In genomic region chr16:84423416-84423837, GRCh38 we compare ENCODE assay signal across 1 cellular context.
A peak's percentile ranks its signal among the peaks of the same experiment; 100 is the strongest.
TF ChIP-seq lines count a peak whose summit lies in the region.

No MANE protein-coding gene starts in this region.

TF ChIP-seq in K562, 482 proteins besides CTCF, POLR2A, EP300 and RAD21 (continued from another document and continues in another):
- TF ChIP-seq ZBTB12 (CRISPR knock-in tag; IDR thresholded peaks at IDR 0.05) (peak; percentile 48), ASH1L (IDR thresholded peaks at IDR 0.05; ENCODE audit: borderline replicate concordance, low read depth, partially characterized antibody) (peak; percentile 74), FOXK1 (CRISPR knock-in tag; IDR thresholded peaks at IDR 0.05; ENCODE audit: borderline replicate concordance) (0 out of 2 replicates have a peak, but pooled peaks have one; percentile 55), NFYB (IDR thresholded peaks at IDR 0.05; ENCODE audit: extremely low read depth, insufficient read length) (peak; percentile 33), CBX5 (IDR thresholded peaks at IDR 0.05; ENCODE audit: borderline replicate concordance, low read depth) (peak; percentile 38; the same call in 1 of the 2 replicates), ZNF445 (CRISPR knock-in tag; IDR thresholded peaks at IDR 0.05; ENCODE audit: low read depth) (0 out of 2 replicates have a peak, but pooled peaks have one; percentile 31), GABPB1 (CRISPR knock-in tag; IDR thresholded peaks at IDR 0.05) (peak; percentile 83), LCOR (CRISPR knock-in tag; IDR thresholded peaks at IDR 0.05) (peak; percentile 54; the same call in 1 of the 2 replicates), ZNF583 (CRISPR knock-in tag; IDR thresholded peaks at IDR 0.05) (peak; percentile 89; the same call in 1 of the 2 replicates), ATF3 (IDR thresholded peaks at IDR 0.05) (0 out of 2 replicates have a peak, but pooled peaks have one; percentile 16), ATF3 (CRISPR knock-in tag; conservative IDR thresholded peaks at IDR 0.05) (no peak), THRAP3 (IDR thresholded peaks at IDR 0.05; ENCODE audit: borderline replicate concordance) (no peak), FOS (IDR thresholded peaks at IDR 0.05; ENCODE audit: extremely low read depth, insufficient read length) (peak; percentile 52), ZBTB17 (CRISPR knock-in tag; IDR thresholded peaks at IDR 0.05) (peak; percentile 42; the same call in 1 of the 2 replicates), ATF1 (CRISPR knock-in tag; IDR thresholded peaks at IDR 0.05) (no peak), ATF1 (tag; IDR thresholded peaks at IDR 0.05) (peak; percentile 70), HIVEP1 (CRISPR knock-in tag; IDR thresholded peaks at IDR 0.05) (peak; percentile 69; the same call in 1 of the 2 replicates), YY1 (IDR thresholded peaks at IDR 0.05; ENCODE audit: borderline replicate concordance in 1 of 3, control insufficient read depth in 1 of 3, extremely low read depth in 1 of 3, insufficient read depth in 3 of 3, insufficient read length in 1 of 3, insufficient replicate concordance in 2 of 3, low read depth in 1 of 3, low read length in 2 of 3) (peak; percentile 51 to 95 (median 75)), SIX5 (IDR thresholded peaks at IDR 0.05; ENCODE audit: borderline replicate concordance in 1 of 2, insufficient read depth in 1 of 2, low read depth in 1 of 2, low read length in 2 of 2) (peak; percentile 79; a peak in 3 of 4 replicates), BACH1 (tag; IDR thresholded peaks at IDR 0.05) (peak; percentile 73), ZNF449 (CRISPR knock-in tag; IDR thresholded peaks at IDR 0.05) (peak; percentile 83; the same call in 1 of the 2 replicates), ZNF444 (CRISPR knock-in tag; IDR thresholded peaks at IDR 0.05) (no peak), CUX1 (CRISPR knock-in tag; IDR thresholded peaks at IDR 0.05) (no peak), HDAC3 (IDR thresholded peaks at IDR 0.05; ENCODE audit: borderline replicate concordance, partially characterized antibody) (no peak), TEAD1 (CRISPR knock-in tag; IDR thresholded peaks at IDR 0.05) (peak; percentile 75; a peak in 2 of 4 replicates), SMARCA5 (IDR thresholded peaks at IDR 0.05) (no peak), NBN (IDR thresholded peaks at IDR 0.05; ENCODE audit: low read depth) (no peak), ZNF212 (CRISPR knock-in tag; IDR thresholded peaks at IDR 0.05) (peak; percentile 42; the same call in 1 of the 2 replicates), RAD51 (IDR thresholded peaks at IDR 0.05; ENCODE audit: borderline replicate concordance, low read depth) (peak; percentile 94), PHF20 (IDR thresholded peaks at IDR 0.05; ENCODE audit: partially characterized antibody) (peak; percentile 82), ZNF134 (CRISPR knock-in tag; conservative IDR thresholded peaks at IDR 0.05) (peak; percentile 58; the same call in 1 of the 2 replicates), PTTG1 (tag; IDR thresholded peaks at IDR 0.05; ENCODE audit: low read depth) (peak; percentile 60), ZNF395 (CRISPR knock-in tag; IDR thresholded peaks at IDR 0.05) (peak; percentile 87), CBFA2T3 (IDR thresholded peaks at IDR 0.05) (no peak), RBFOX2 (IDR thresholded peaks at IDR 0.05; ENCODE audit: low read depth, low read length) (no peak), EWSR1 (IDR thresholded peaks at IDR 0.05; ENCODE audit: borderline replicate concordance, low read depth, partially characterized antibody) (no peak), ZBTB26 (CRISPR knock-in tag; IDR thresholded peaks at IDR 0.05) (0 out of 2 replicates have a peak, but pooled peaks have one; percentile 64), SMAD1 (IDR thresholded peaks at IDR 0.05; ENCODE audit: low read depth, low read length, partially characterized antibody) (no peak), ZNF764 (CRISPR knock-in tag; IDR thresholded peaks at IDR 0.05; ENCODE audit: low read depth) (no peak), CREB3 (tag; conservative IDR thresholded peaks at IDR 0.05; ENCODE audit: low read depth) (peak; percentile 96), ZKSCAN8 (CRISPR knock-in tag; IDR thresholded peaks at IDR 0.05) (peak; percentile 77; the same call in 1 of the 2 replicates), ZBTB11 (CRISPR knock-in tag; IDR thresholded peaks at IDR 0.05) (peak in 1 of 3 experiments; percentile 83; a peak in 2 of 6 replicates), DIDO1 (tag; IDR thresholded peaks at IDR 0.05; ENCODE audit: low read depth) (peak; percentile 72; the same call in 1 of the 2 replicates), GTF2E2 (tag; IDR thresholded peaks at IDR 0.05) (no peak), OTX1 (CRISPR knock-in tag; IDR thresholded peaks at IDR 0.05) (peak; percentile 75; the same call in 1 of the 2 replicates), JUND (IDR thresholded peaks at IDR 0.05; ENCODE audit: borderline replicate concordance, low read depth, low read length) (peak; percentile 39; the same call in 1 of the 2 replicates), JUND (tag; IDR thresholded peaks at IDR 0.05; ENCODE audit: borderline replicate concordance, low read depth, low read length) (peak; percentile 66; the same call in 2 of the 3 replicates), SP1 (CRISPR knock-in tag; IDR thresholded peaks at IDR 0.05) (no peak), ZNF699 (CRISPR knock-in tag; IDR thresholded peaks at IDR 0.05; ENCODE audit: insufficient replicate concordance) (no peak), RBM25 (IDR thresholded peaks at IDR 0.05; ENCODE audit: low read depth, low read length, severe bottlenecking) (peak; percentile 58), C11orf30 (IDR thresholded peaks at IDR 0.05; ENCODE audit: low read depth) (no peak)
